ENCODE assay signal across 9 cellular contexts in genomic region chr2:48415765-48416515, GRCh38. TPM values are rescaled to one million over a fixed set of nuclear protein-coding genes. Genes with fewer than 3 reads are reported as not detected.
DNase-seq lines count a peak whose midpoint lies in the region; ATAC-seq, FAIRE-seq and TF ChIP-seq lines count a peak whose summit lies in the region.
"Had no signal": no experiment of that assay in that cellular context is flagged by ENCODE, and none has a peak within 500 bp of the region (broad histone marks: within the 10 kb centered on the region; RNA-seq: fewer than 3 reads in every experiment).

No MANE protein-coding gene starts in this region.

- 4% methylated on average over 4 of the region's 4 CpGs for WGBS in HepG2 (ENCODE audit: low lambda C conversion rate)
- 47 to 66% methylated on average over 4 of the region's 4 CpGs for WGBS in body of pancreas, 2 donors
- WGBS in adrenal gland, 4 donors, result 47 to 53% (median 49%) methylated on average over 4 of the region's 4 CpGs

- no peaks in the 10 kb centered on the region for H3K79me2 ChIP-seq in HepG2 (ENCODE audit: insufficient read depth, low read length)

- no peak overlapping the region for H3K27ac Mint-ChIP-seq in WTC11

- H3K9ac ChIP-seq in BLaER1 (no peak overlapping the region), HepG2 (ENCODE audit: insufficient read depth, low read depth, low read length) (peak overlapping the region; percentile 68)

- CTCF ChIA-PET in WTC11 (lab: Charles Lee), result interaction anchor here (1.3 kb wide), 1 partner anchor 309 kb away, joined by 4 read pairs; no protein-coding TSS in a partner anchor
- CTCF ChIA-PET in HepG2 (lab: Yijun Ruan, JAX; ENCODE audit: low intra/inter-chr PET ratio, low total read pairs), result no interaction called here

- ATAC-seq in GM19463 (IDR thresholded peaks at IDR 0.05; ENCODE audit: unreplicated experiment) (peak; percentile 36), WTC11 (peak; percentile 43), HepG2 (peak; percentile 61), body of pancreas (no peak), GM19395 (IDR thresholded peaks at IDR 0.05; ENCODE audit: unreplicated experiment) (no peak)
- ATAC-seq: Panc1 had no signal

- peaks cover 25% of the 10 kb centered on the region for H3K4me1 Mint-ChIP-seq in WTC11

- DNase-seq in WTC11 (ENCODE audit: low spot score) (no peak), HepG2 (ENCODE audit: low spot score) (peak; percentile 88), body of pancreas (no peak), adrenal gland (no peak), DMS114 treated with DMSO at 0.1 percent for 48 hours (lab: John Stamatoyannopoulos, UW; ENCODE audit: unreplicated experiment) (no peak)

- FAIRE-seq in HepG2 (lab: Jason Lieb, UNC), result peak; percentile 76

- TF ChIP-seq RAD21 in HepG2 (CRISPR knock-in tag; IDR thresholded peaks at IDR 0.05), result no peak

- TF ChIP-seq EP300 in HepG2 (IDR thresholded peaks at IDR 0.05; ENCODE audit: low read depth in 2 of 2, low read length in 2 of 2) (peak in 1 of 2 experiments; percentile 75; a peak in 3 of 4 replicates), HepG2 (CRISPR knock-in tag; IDR thresholded peaks at IDR 0.05; ENCODE audit: borderline replicate concordance) (peak; percentile 73; the same call in 1 of the 2 replicates)

- TF ChIP-seq CTCF in WTC11 (IDR thresholded peaks at IDR 0.05), result no peak
- no peak for TF ChIP-seq CTCF in HepG2 (CRISPR knock-in tag; IDR thresholded peaks at IDR 0.05)
- TF ChIP-seq CTCF in body of pancreas (IDR thresholded peaks at IDR 0.05), result no peak
- TF ChIP-seq CTCF in adrenal gland (IDR thresholded peaks at IDR 0.05), result no peak

- H3K27ac ChIP-seq in BLaER1 (peak overlapping the region; percentile 4; the same call in 1 of the 2 replicates), HepG2 (ENCODE audit: extremely low read length, insufficient read depth, low read length) (peak overlapping the region; percentile 80), body of pancreas (no peak overlapping the region), adrenal gland (peak overlapping the region in 1 of 5 donors; percentile 56)

- BruUV-seq in HepG2 (replicated peaks; lab: Mats Ljungman, UMichigan), result no TSS peak

- H3K36me3 ChIP-seq in BLaER1, result no peaks in the 10 kb centered on the region
- no peaks in the 10 kb centered on the region for H3K36me3 ChIP-seq in HepG2 (replicated peaks in 1 of 2; ENCODE audit: control insufficient read depth in 1 of 2, insufficient read depth in 2 of 2, low read length in 2 of 2)
- H3K36me3 ChIP-seq in body of pancreas (replicated peaks in 1 of 2; ENCODE audit: insufficient read depth in 1 of 2, low read depth in 2 of 2), result no peaks in the 10 kb centered on the region
- no peaks in the 10 kb centered on the region for H3K36me3 ChIP-seq in adrenal gland (replicated peaks in 1 of 2)

- H3K36me3 Mint-ChIP-seq in WTC11, result no peaks in the 10 kb centered on the region

- intact Hi-C loops in HepG2 (cut with micrococcal nuclease; ENCODE audit: unreplicated experiment) (loop anchor here (5.0 kb wide), 2 partner anchors 39 to 194 kb away; no protein-coding TSS in a partner anchor), body of pancreas (cut with DNase I) (loop anchor here (5.0 to 10.0 kb wide), 2 partner anchors 111 to 299 kb away; no protein-coding TSS in a partner anchor), adrenal gland (cut with DNase I) (no loop called here)

- H3K4me1 ChIP-seq in BLaER1 (peaks cover 26% of the 10 kb centered on the region), HepG2 (ENCODE audit: insufficient read depth, low read length) (peaks cover 83% of the 10 kb centered on the region), body of pancreas (peaks cover 7% of the 10 kb centered on the region), adrenal gland (replicated peaks in 1 of 2) (peaks cover 11 to 25% of the 10 kb centered on the region in 2 donors)

- H3K4me2 ChIP-seq in BLaER1 (peak overlapping the region; percentile 72), HepG2 (ENCODE audit: low read depth, low read length) (peak overlapping the region; percentile 82)

- no peak overlapping the region for H3K4me3 ChIP-seq in BLaER1
- peak overlapping the region in 2 of 3 experiments; percentile 32 to 68; a peak in 3 of 6 replicates for H3K4me3 ChIP-seq in HepG2 (replicated peaks in 1 of 3; ENCODE audit: insufficient read depth in 1 of 3, low read depth in 2 of 3, low read length in 3 of 3)
- H3K4me3 ChIP-seq in body of pancreas, result no peak overlapping the region
- H3K4me3 ChIP-seq in adrenal gland, result no peak overlapping the region

- no peaks in the 10 kb centered on the region for H3K9me3 ChIP-seq in BLaER1
- H3K9me3 ChIP-seq in HepG2 (ENCODE audit: low read length), result no peaks in the 10 kb centered on the region
- H3K9me3 ChIP-seq in body of pancreas, result no peaks in the 10 kb centered on the region
- no peaks in the 10 kb centered on the region for H3K9me3 ChIP-seq in adrenal gland (replicated peaks in 1 of 3)

- H3K4me3 Mint-ChIP-seq in WTC11, result no peak overlapping the region

- in situ Hi-C loops in HepG2 (cut with HindIII; ENCODE audit: extremely low pct_ligation_motif_present, low pct_unique_long_range_greater_than_20kb), result loop anchor here (25.0 kb wide), 1 partner anchor 204 kb away; no protein-coding TSS in a partner anchor

- H4K20me1 ChIP-seq in BLaER1 (no peaks in the 10 kb centered on the region), HepG2 (ENCODE audit: insufficient read depth, low read length) (no peaks in the 10 kb centered on the region)

- peaks cover 4% of the 10 kb centered on the region for H3K9me3 Mint-ChIP-seq in WTC11

- H3K27me3 ChIP-seq in BLaER1 (no peaks in the 10 kb centered on the region), HepG2 (ENCODE audit: control insufficient read depth in 1 of 2, insufficient read depth in 2 of 2, low read length in 2 of 2) (no peaks in the 10 kb centered on the region), body of pancreas (no peaks in the 10 kb centered on the region), adrenal gland (no peaks in the 10 kb centered on the region)

- POLR2A ChIA-PET in WTC11 (lab: Charles Lee), result no interaction called here
- POLR2A ChIA-PET in HepG2 (lab: Yijun Ruan, JAX), result interaction anchor here (1.6 to 2.6 kb wide), 2 partner anchors 9 to 303 kb away, joined by 3 to 8 read pairs; no protein-coding TSS in a partner anchor

- peak overlapping the region; percentile 45 for H2AFZ ChIP-seq in HepG2 (ENCODE audit: low read length)

- TF ChIP-seq POLR2A in HepG2 (IDR thresholded peaks at IDR 0.05; ENCODE audit: insufficient read depth in 1 of 2, low read depth in 2 of 2, low read length in 2 of 2) (peak in 1 of 2 experiments; percentile 25; a peak in 1 of 4 replicates), body of pancreas (IDR thresholded peaks at IDR 0.05) (no peak), adrenal gland (IDR thresholded peaks at IDR 0.05) (no peak)

- H3K27me3 Mint-ChIP-seq in WTC11 (ENCODE audit: low read depth), result no peaks in the 10 kb centered on the region; the same call in 1 of the 2 replicates

TF ChIP-seq in WTC11, 78 proteins besides CTCF, POLR2A, EP300 and RAD21 (continues in another document):
- TF ChIP-seq, protein P1, sequence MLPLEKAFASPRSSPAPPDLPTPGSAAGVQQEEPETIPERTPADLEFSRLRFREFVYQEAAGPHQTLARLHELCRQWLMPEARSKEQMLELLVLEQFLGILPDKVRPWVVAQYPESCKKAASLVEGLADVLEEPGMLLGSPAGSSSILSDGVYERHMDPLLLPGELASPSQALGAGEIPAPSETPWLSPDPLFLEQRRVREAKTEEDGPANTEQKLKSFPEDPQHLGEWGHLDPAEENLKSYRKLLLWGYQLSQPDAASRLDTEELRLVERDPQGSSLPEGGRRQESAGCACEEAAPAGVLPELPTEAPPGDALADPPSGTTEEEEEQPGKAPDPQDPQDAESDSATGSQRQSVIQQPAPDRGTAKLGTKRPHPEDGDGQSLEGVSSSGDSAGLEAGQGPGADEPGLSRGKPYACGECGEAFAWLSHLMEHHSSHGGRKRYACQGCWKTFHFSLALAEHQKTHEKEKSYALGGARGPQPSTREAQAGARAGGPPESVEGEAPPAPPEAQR (CRISPR knock-in tag; IDR thresholded peaks at IDR 0.05), result no peak

TF ChIP-seq in HepG2, 621 proteins besides CTCF, POLR2A, EP300 and RAD21 (continues in another document):
- TF ChIP-seq NCOA2 (CRISPR knock-in tag; IDR thresholded peaks at IDR 0.05) (peak; percentile 85), GATAD2A (CRISPR knock-in tag; IDR thresholded peaks at IDR 0.05) (peak; percentile 48), GTF3A (CRISPR knock-in tag; conservative IDR thresholded peaks at IDR 0.05) (no peak), NR2F2 (IDR thresholded peaks at IDR 0.05; ENCODE audit: borderline replicate concordance, low read depth) (peak; percentile 78), POGZ (CRISPR knock-in tag; IDR thresholded peaks at IDR 0.05) (peak; percentile 49; the same call in 1 of the 2 replicates), ZSCAN29 (CRISPR knock-in tag; conservative IDR thresholded peaks at IDR 0.05) (peak; percentile 98)

RNA-seq across cellular contexts. Expression of gene PPP1R21, which starts 24.6 kb away (rescaled TPM):
- total RNA-seq in WTC11 (2021) (19.9 to 21.9 TPM (median 20.3 TPM) in 3 replicates), HepG2 (2016; rRNA removed; fragmentation: Illumina TruSeq; extraction: Trizol) (15.5 and 26.0 TPM in 2 replicates), body of pancreas (10 to 100 TPM; 14.8 to 22.1 TPM), adrenal gland (10 to 100 TPM; 17.5 to 49.8 (median 31.6) TPM)
- total RNA-seq in HepG2 (2016; cell fraction: cytosol; rRNA removed; fragmentation: Illumina TruSeq; extraction: Trizol; ENCODE audit: low read depth), result 23.4 and 25.6 TPM in 2 replicates
- 11.8 and 21.9 TPM in 2 replicates for total RNA-seq in HepG2 (2016; cell fraction: insoluble cytoplasmic fraction; rRNA removed; fragmentation: Illumina TruSeq; extraction: Trizol)
- total RNA-seq in HepG2 (2016; cell fraction: membrane; rRNA removed; fragmentation: Illumina TruSeq; extraction: Trizol), result 17.4 and 18.5 TPM in 2 replicates
- total RNA-seq in HepG2 (2016; cell fraction: nucleus; rRNA removed; fragmentation: Illumina TruSeq; extraction: Trizol), result 19.8 and 24.1 TPM in 2 replicates
- polyA plus RNA-seq in HepG2 (2011; rRNA removed) (18.8 and 21.9 TPM in 2 replicates), adrenal gland (10 to 100 TPM; 18.7 to 51.1 (median 40.8) TPM)
- polyA plus RNA-seq in HepG2 (2011; cell fraction: cytosol; rRNA removed), result 8.8 and 12.8 TPM in 2 replicates
- polyA plus RNA-seq in HepG2 (2011; cell fraction: nucleus; rRNA removed), result 17.9 and 22.6 TPM in 2 replicates
- polyA plus RNA-seq in HepG2 (2012), result 17.3 and 23.4 TPM in 2 replicates
- polyA plus RNA-seq in HepG2 (2016; cell fraction: cytosol; fragmentation: Illumina TruSeq; extraction: Trizol; ENCODE audit: low read depth), result 4.0 and 5.5 TPM in 2 replicates
- 20.2 and 22.6 TPM in 2 replicates for polyA plus RNA-seq in HepG2 (2016; cell fraction: insoluble cytoplasmic fraction; fragmentation: Illumina TruSeq; extraction: Trizol; ENCODE audit: low read depth)
- 9.9 and 10.8 TPM in 2 replicates for polyA plus RNA-seq in HepG2 (2016; cell fraction: membrane; fragmentation: Illumina TruSeq; extraction: Trizol; ENCODE audit: low read depth)
- polyA plus RNA-seq in HepG2 (2016; cell fraction: nucleus; fragmentation: Illumina TruSeq; extraction: Trizol; ENCODE audit: insufficient read depth, low read depth), result 22.0 and 24.6 TPM in 2 replicates
- polyA minus RNA-seq in HepG2 (2011; rRNA and poly(A)+ RNA removed; ENCODE audit: low replicate concordance), result 9.2 and 19.0 TPM in 2 replicates
- polyA minus RNA-seq in HepG2 (2011; cell fraction: cytosol; rRNA and poly(A)+ RNA removed), result 7.7 and 8.6 TPM in 2 replicates
- polyA minus RNA-seq in HepG2 (2011; cell fraction: nucleus; rRNA and poly(A)+ RNA removed), result 43.3 and 50.4 TPM in 2 replicates

Comparison
In these comparisons a context has a peak if more than half of its experiments do, and no peak if none do; other contexts are left out.
1. H3K27ac ChIP-seq: peak in BLaER1 (single experiment) and HepG2 (single experiment); none in body of pancreas (0 of 4).
2. H3K4me3 ChIP-seq: peak in HepG2 (2 of 3); none in BLaER1 (single experiment), body of pancreas (0 of 2) and adrenal gland (0 of 4).
3. ATAC-seq: peak in GM19463 (single experiment), WTC11 (single experiment) and HepG2 (single experiment); none in body of pancreas (single experiment) and GM19395 (single experiment).
4. intact Hi-C loops: an anchor here in HepG2 (5.0 kb wide) and body of pancreas (5.0 to 10.0 kb wide); none called in adrenal gland.